Comparison of ENCODE assay signal across 12 cellular contexts in genomic region chr22:38238519-38239051, GRCh38. TPM values are rescaled to one million over a fixed set of nuclear protein-coding genes. Genes with fewer than 3 reads are reported as not detected.
DNase-seq lines count a peak whose midpoint lies in the region; ATAC-seq and TF ChIP-seq lines count a peak whose summit lies in the region.
"Had no signal": no experiment of that assay in that cellular context is flagged by ENCODE, and none has a peak within 500 bp of the region (broad histone marks: within the 10 kb centered on the region; RNA-seq: fewer than 3 reads in every experiment).

No MANE protein-coding gene starts in this region.

- 95% methylated on average over 9 of the region's 9 CpGs for WGBS in mesenchymal stem cell

- H3K9me3 ChIP-seq in PC-9 (ENCODE audit: insufficient read depth, low read depth) (no peaks in the 10 kb centered on the region), mesenchymal stem cell (ENCODE audit: control insufficient read depth, low read length) (no peaks in the 10 kb centered on the region), tibial artery (no peaks in the 10 kb centered on the region), Karpas-422 (ENCODE audit: low read length) (no peaks in the 10 kb centered on the region)

- H3K4me3 ChIP-seq in PC-9 (peak overlapping the region; percentile 2; the same call in 1 of the 2 replicates), mesenchymal stem cell (ENCODE audit: insufficient read depth in 1 of 2, low read depth in 1 of 2, low read length in 2 of 2) (peak overlapping the region in 1 of 2 experiments; percentile 35), tibial artery (peak overlapping the region in 1 of 2 donors; percentile 21), Karpas-422 (ENCODE audit: low read length) (no peak overlapping the region)

- BruUV-seq in PC-9 (replicated peaks; lab: Mats Ljungman, UMichigan) = TSS peak; percentile 67

- H3K9me2 ChIP-seq in PC-9 (ENCODE audit: insufficient read depth) (no peaks in the 10 kb centered on the region), Karpas-422 (replicated peaks; ENCODE audit: insufficient read depth, low read length) (no peaks in the 10 kb centered on the region)

- H2AK5ac ChIP-seq in mesenchymal stem cell (ENCODE audit: low read length, severe bottlenecking) = no peak overlapping the region

- H2BK12ac ChIP-seq in mesenchymal stem cell (ENCODE audit: low read length in 2 of 2) = peak overlapping the region; percentile 37 to 55

- POLR2A ChIA-PET in PC-9 (lab: Charles Lee; ENCODE audit: unreplicated experiment) = interaction anchor here (0.5 to 1.2 kb wide), 5 partner anchors 21 to 80 kb away, joined by 3 to 9 read pairs (median 5); no protein-coding TSS in a partner anchor

- H3K14ac ChIP-seq in mesenchymal stem cell (ENCODE audit: low read length in 2 of 2) = peak overlapping the region in 1 of 2 experiments; percentile 61

- peaks cover 41% of the 10 kb centered on the region for H3K79me1 ChIP-seq in mesenchymal stem cell (replicated peaks; ENCODE audit: low read length, poor library complexity, severe bottlenecking)

- H3K9ac ChIP-seq in mesenchymal stem cell (ENCODE audit: low read length) = peak overlapping the region; percentile 77
- H3K9ac ChIP-seq in Karpas-422 (ENCODE audit: low read length) = no peak overlapping the region
- H3K9ac ChIP-seq: KMS-11 had no signal

- no peak overlapping the region for H2BK15ac ChIP-seq in mesenchymal stem cell (ENCODE audit: low read depth, poor library complexity, severe bottlenecking)

- peak overlapping the region; percentile 72 for H3K4me2 ChIP-seq in PC-9
- H3K4me2 ChIP-seq in mesenchymal stem cell (ENCODE audit: low read length, poor library complexity, severe bottlenecking) = no peak overlapping the region
- no peak overlapping the region for H3K4me2 ChIP-seq in Karpas-422 (ENCODE audit: low read depth, low read length, poor library complexity, severe bottlenecking)
- H3K4me2 ChIP-seq: KMS-11 had no signal

- peak overlapping the region; percentile 34 for H2BK120ac ChIP-seq in mesenchymal stem cell (ENCODE audit: low read depth, low read length)

- CTCF ChIA-PET in PC-9 (lab: Charles Lee) = interaction anchor here (0.6 kb wide), 1 partner anchor 461 kb away, joined by 4 read pairs; no protein-coding TSS in a partner anchor

- peak overlapping the region; percentile 16 for H4K8ac ChIP-seq in mesenchymal stem cell (ENCODE audit: low read length)

- peaks cover 66% of the 10 kb centered on the region for H3F3A ChIP-seq in PC-9 (ENCODE audit: insufficient read depth, low read depth)

- ATAC-seq in HG02678 (IDR thresholded peaks at IDR 0.05; ENCODE audit: unreplicated experiment) (no peak), HG03460 (IDR thresholded peaks at IDR 0.05; ENCODE audit: unreplicated experiment) (no peak), HG02970 (IDR thresholded peaks at IDR 0.05; ENCODE audit: low FRiP score, unreplicated experiment) (no peak)

- H3K79me2 ChIP-seq in PC-9 (ENCODE audit: low read depth) (peaks cover 54% of the 10 kb centered on the region), Karpas-422 (ENCODE audit: low read length) (no peaks in the 10 kb centered on the region)

- no peak overlapping the region for H2BK5ac ChIP-seq in mesenchymal stem cell (ENCODE audit: low read depth, low read length, poor library complexity, severe bottlenecking)

- H3K18ac ChIP-seq in mesenchymal stem cell (ENCODE audit: low read depth in 1 of 2, low read length in 2 of 2) = peak overlapping the region in 1 of 2 experiments; percentile 67

- DNase-seq in PC-9 = peak in 1 of 2 experiments; percentile 75
- peak; percentile 45 for DNase-seq in epidermal melanocyte (ENCODE audit: insufficient read length, low spot score)
- no peak for DNase-seq in mesenchymal stem cell
- DNase-seq in tibial artery = no peak
- no peak for DNase-seq in Karpas-422
- DNase-seq: activated T-cell treated with anti-CD3 and anti-CD28 coated beads for 4 hours; effector CD8-positive, alpha-beta T cell; NCI-H69 had no signal

- H2AFZ ChIP-seq in PC-9 (no peak overlapping the region), mesenchymal stem cell (ENCODE audit: low read depth, low read length) (no peak overlapping the region), Karpas-422 (ENCODE audit: low read length) (no peak overlapping the region)

- H4K20me1 ChIP-seq in PC-9 (ENCODE audit: insufficient read depth) (no peaks in the 10 kb centered on the region), Karpas-422 (ENCODE audit: insufficient read depth, low read depth, low read length) (no peaks in the 10 kb centered on the region)

- no peak overlapping the region for H3K23ac ChIP-seq in mesenchymal stem cell (ENCODE audit: low read length in 2 of 2)

- peak overlapping the region; percentile 44 for H4K91ac ChIP-seq in mesenchymal stem cell (ENCODE audit: low read length)

- H3K4me1 ChIP-seq in PC-9 (replicated peaks; ENCODE audit: insufficient read depth) (peaks cover 87% of the 10 kb centered on the region), mesenchymal stem cell (ENCODE audit: control insufficient read depth, insufficient read depth, low read depth, low read length) (peaks cover 29% of the 10 kb centered on the region), tibial artery (peaks cover 0 to 53% (median 39%) of the 10 kb centered on the region in 4 donors), Karpas-422 (ENCODE audit: low read length) (peaks cover 13% of the 10 kb centered on the region)

- TF ChIP-seq CTCF in PC-9 (conservative IDR thresholded peaks at IDR 0.05) (no peak), tibial artery (IDR thresholded peaks at IDR 0.05) (no peak)

- H3K36me3 ChIP-seq in PC-9 (ENCODE audit: low read depth) (peaks cover 27% of the 10 kb centered on the region), mesenchymal stem cell (ENCODE audit: control insufficient read depth in 1 of 2, insufficient read depth in 2 of 2, low read depth in 1 of 2, low read length in 2 of 2) (peaks cover 48 to 49% of the 10 kb centered on the region in 2 experiments), tibial artery (peaks cover 0 to 41% (median 35%) of the 10 kb centered on the region in 3 donors), Karpas-422 (ENCODE audit: insufficient read depth, low read length) (no peaks in the 10 kb centered on the region)

- peak overlapping the region; percentile 97 for H3K27ac ChIP-seq in PC-9
- no peak overlapping the region for H3K27ac ChIP-seq in mesenchymal stem cell (ENCODE audit: low read length, poor library complexity, severe bottlenecking)
- H3K27ac ChIP-seq in tibial artery = peak overlapping the region; percentile 70 to 73
- H3K27ac ChIP-seq in Karpas-422 (ENCODE audit: low read length) = no peak overlapping the region
- H3K27ac ChIP-seq: KMS-11 had no signal

- peak overlapping the region in 1 of 2 experiments; percentile 32 for H3K4ac ChIP-seq in mesenchymal stem cell (ENCODE audit: low read depth in 1 of 2, low read length in 2 of 2)

- H3K27me3 ChIP-seq in PC-9 (ENCODE audit: insufficient read depth, low read depth) = no peaks in the 10 kb centered on the region
- no peaks in the 10 kb centered on the region for H3K27me3 ChIP-seq in mesenchymal stem cell (ENCODE audit: control insufficient read depth in 1 of 2, insufficient read depth in 1 of 2, low read length in 2 of 2)
- H3K27me3 ChIP-seq in tibial artery = no peaks in the 10 kb centered on the region
- no peaks in the 10 kb centered on the region for H3K27me3 ChIP-seq in Karpas-422 (ENCODE audit: low read length)

- intact Hi-C loops in PC-9 (cut with micrococcal nuclease; ENCODE audit: unreplicated experiment) = loop anchor here (1.0 to 5.0 kb wide), 7 partner anchors 10 to 334 kb away; partner anchors contain the start of genes DMC1 and PLA2G6
- intact Hi-C loops in tibial artery (cut with DNase I; ENCODE audit: low total_unique reads) = no loop called here

RNA-seq across cellular contexts. Expression of gene TMEM184B, which starts 34.2 kb away (rescaled TPM):
- total RNA-seq in PC-9 (2021) = 185 and 192 TPM in 2 replicates
- 71.3 TPM for polyA plus RNA-seq in mesenchymal stem cell (2013, experiment 1 of 2)
- 71.6 TPM for polyA plus RNA-seq in mesenchymal stem cell (2013, experiment 2 of 2)
- total RNA-seq in Karpas-422 (2014; rRNA removed; shearing (Covaris generic); ENCODE audit: low replicate concordance) = 5.1 and 7.4 TPM in 2 replicates

RNA-seq across cellular contexts. Expression of gene MAFF, which starts 36.8 kb away (rescaled TPM):
- total RNA-seq in PC-9 (2021) = 27.9 and 41.8 TPM in 2 replicates
- polyA plus RNA-seq in mesenchymal stem cell (2013, experiment 1 of 2) = 9.1 TPM
- polyA plus RNA-seq in mesenchymal stem cell (2013, experiment 2 of 2) = 8.8 TPM
- total RNA-seq in Karpas-422 (2014; rRNA removed; shearing (Covaris generic); ENCODE audit: low replicate concordance) = 2.9 and 9.0 TPM in 2 replicates

RNA-seq across cellular contexts. Expression of gene PLA2G6, which starts 57.0 kb away (rescaled TPM):
- total RNA-seq in PC-9 (2021) = 39.8 and 45.6 TPM in 2 replicates
- 3.7 TPM for polyA plus RNA-seq in mesenchymal stem cell (2013, experiment 1 of 2)
- 4.4 TPM for polyA plus RNA-seq in mesenchymal stem cell (2013, experiment 2 of 2)
- total RNA-seq in Karpas-422 (2014; rRNA removed; shearing (Covaris generic); ENCODE audit: low replicate concordance) = 76.6 and 88.0 TPM in 2 replicates

Comparison
In these comparisons a context has a peak if more than half of its experiments do, and no peak if none do; other contexts are left out.
1. H3K27ac ChIP-seq: peak in PC-9 (single experiment) and tibial artery (2 of 2); none in mesenchymal stem cell (single experiment) and Karpas-422 (single experiment).
2. RNA of gene TMEM184B, which starts 34.2 kb away (total RNA-seq): 185 to 192 TPM in PC-9; 5.1 to 7.4 TPM in Karpas-422; every median in the first group is over 10 times any median in the second.